In genomic region chr10:120406380-120406779, GRCh38 we compare ENCODE assay signal across 21 cellular contexts. TPM values are rescaled to one million over a fixed set of nuclear protein-coding genes. Genes with fewer than 3 reads are reported as not detected.
DNase-seq lines count a peak whose midpoint lies in the region; ATAC-seq and FAIRE-seq lines count a peak whose summit lies in the region.
"Had no signal": no experiment of that assay in that cellular context is flagged by ENCODE, and none has a peak within 500 bp of the region (broad histone marks: within the 10 kb centered on the region; RNA-seq: fewer than 3 reads in every experiment).

No MANE protein-coding gene starts in this region.

- H3K4me3 ChIP-seq in small intestine (ENCODE audit: low read depth in 1 of 2, low read length in 2 of 2): no peak overlapping the region
- H3K4me3 ChIP-seq: HAP-1 had no signal

- intact Hi-C loops in left colon (cut with DNase I, micrococcal nuclease): no loop called here

- no peak overlapping the region for H3K27ac ChIP-seq in small intestine (ENCODE audit: low read depth in 1 of 2, low read length in 1 of 2)

- no peak for FAIRE-seq in small intestine (lab: Jason Lieb, UNC)
- FAIRE-seq: G401.6, GM12892, H54 had no signal

- DNase-seq in LoVo (ENCODE audit: low spot score) (peak; percentile 9), NCI-H82 treated with DMSO at 0.1 percent for 48 hours (lab: John Stamatoyannopoulos, UW; ENCODE audit: unreplicated experiment) (peak; percentile 19), left colon (peak; percentile 54 to 62), small intestine (peak; percentile 75), DMS79 treated with DMSO at 0.1 percent for 48 hours (lab: John Stamatoyannopoulos, UW) (no peak), NAMALWA (ENCODE audit: low spot score) (no peak)
- DNase-seq: C1 segment of cervical spinal cord; Calu3; CD4-positive, alpha-beta memory T cell; COR-L47; DMS53; DND-41; GOT3; HFFc6 had no signal

- no peaks in the 10 kb centered on the region for H3K27me3 ChIP-seq in small intestine (ENCODE audit: control insufficient read depth in 2 of 2, insufficient read depth in 2 of 2, low read length in 2 of 2)

- no peaks in the 10 kb centered on the region for H3K4me1 ChIP-seq in small intestine (ENCODE audit: control insufficient read depth in 2 of 2, insufficient read depth in 1 of 2, low read depth in 1 of 2, low read length in 1 of 2)
- H3K4me1 ChIP-seq: HAP-1 had no signal

- ATAC-seq in left colon (peak; percentile 94), HG03025 (IDR thresholded peaks at IDR 0.05; ENCODE audit: low FRiP score, unreplicated experiment) (no peak), HG03460 (IDR thresholded peaks at IDR 0.05; ENCODE audit: unreplicated experiment) (no peak)

- no peaks in the 10 kb centered on the region for H3K36me3 ChIP-seq in small intestine (ENCODE audit: control insufficient read depth in 2 of 2, insufficient read depth in 2 of 2, low read length in 2 of 2)
- H3K36me3 ChIP-seq: HAP-1 had no signal

- 51 to 71% (median 62%) methylated on average over 4 of the region's 4 CpGs for WGBS in small intestine, 3 donors

- no peaks in the 10 kb centered on the region for H3K9me3 ChIP-seq in small intestine (ENCODE audit: control insufficient read depth, low read depth)
- H3K9me3 ChIP-seq: HAP-1 had no signal

RNA-seq across cellular contexts. Expression of gene PLPP4, which starts 50.6 kb away (rescaled TPM):
- under 1 TPM; 0.24 to 0.47 TPM for total RNA-seq in left colon
- polyA plus RNA-seq in small intestine: under 1 TPM in 1 of 3 donors, not detected in 2; 0.60 TPM
- total RNA-seq: A673; Calu3; CD4-positive, alpha-beta memory T cell had no signal
- polyA plus RNA-seq: CD4-positive, alpha-beta memory T cell had no signal

Comparison
In these comparisons a context has a peak if more than half of its experiments do, and no peak if none do; other contexts are left out.
1. DNase-seq: peak in LoVo (single experiment), NCI-H82 treated with DMSO at 0.1 percent for 48 hours (single experiment), left colon (2 of 2) and small intestine (single experiment); none in DMS79 treated with DMSO at 0.1 percent for 48 hours (single experiment) and NAMALWA (single experiment).